10 cellular contexts compared by ENCODE assay signal in the genomic region with DNA sequence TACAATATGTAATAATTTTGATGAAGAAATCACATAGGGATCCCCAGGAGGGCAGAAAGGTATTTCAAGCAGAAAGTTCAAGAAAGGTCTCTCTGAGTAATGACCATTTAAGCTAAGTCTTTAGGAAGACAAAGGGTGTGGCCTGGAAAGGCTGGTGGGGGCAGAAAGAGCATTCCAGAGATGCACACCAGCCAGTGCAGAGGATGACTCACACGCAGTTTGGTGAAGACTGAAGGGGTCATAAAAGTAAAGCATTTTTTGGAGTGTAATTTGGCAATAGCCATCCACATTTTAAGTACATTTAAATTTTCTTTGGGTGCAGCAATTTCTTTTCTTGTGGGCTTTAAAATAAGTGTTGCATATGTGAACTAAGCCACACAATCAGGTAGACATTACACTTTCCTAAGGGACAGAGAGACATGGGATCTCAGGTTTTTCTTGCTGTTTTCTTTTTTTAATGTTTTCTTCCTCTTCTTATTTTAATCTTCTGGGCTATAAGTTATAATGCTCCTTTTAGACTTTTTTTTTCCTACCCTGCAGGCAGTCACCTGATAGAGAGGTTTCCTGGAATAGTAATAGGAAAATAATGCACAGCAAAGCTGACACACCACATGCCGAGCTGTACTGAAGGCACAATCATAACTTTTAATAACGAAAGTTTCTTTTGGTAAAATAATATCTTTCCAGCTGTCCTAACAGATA. TPM values are rescaled to one million over a fixed set of nuclear protein-coding genes. Genes with fewer than 3 reads are reported as not detected.
DNase-seq lines count a peak whose midpoint lies in the region; ATAC-seq, FAIRE-seq and TF ChIP-seq lines count a peak whose summit lies in the region.
"Had no signal": no experiment of that assay in that cellular context is flagged by ENCODE, and none has a peak within 500 bp of the region (broad histone marks: within the 10 kb centered on the region; RNA-seq: fewer than 3 reads in every experiment).

No MANE protein-coding gene starts in this region.

- peaks cover 3% of the 10 kb centered on the region for H3K9me3 Mint-ChIP-seq in osteocyte (ENCODE audit: unreplicated experiment)
- H3K9me3 Mint-ChIP-seq in activated CD8-positive, alpha-beta T cell treated with anti-CD3 and anti-CD28 coated beads for 36 hours = no peaks in the 10 kb centered on the region

- POLR2A ChIA-PET in activated CD8-positive, alpha-beta T cell treated with anti-CD3 and anti-CD28 coated beads for 36 hours (lab: Charles Lee) = no interaction called here

- no peak for ATAC-seq in activated CD8-positive, alpha-beta T cell treated with anti-CD3 and anti-CD28 coated beads for 36 hours
- no peak for ATAC-seq in left ventricle myocardium superior

- peaks cover 69% of the 10 kb centered on the region for H3K4me1 Mint-ChIP-seq in osteocyte (ENCODE audit: unreplicated experiment)
- H3K4me1 Mint-ChIP-seq in activated CD8-positive, alpha-beta T cell treated with anti-CD3 and anti-CD28 coated beads for 36 hours (ENCODE audit: low read depth) = no peaks in the 10 kb centered on the region

- DNase-seq in ELR (ENCODE audit: low read depth) = peak; percentile 96
- peak; percentile 76 for DNase-seq in RCC 7860 (ENCODE audit: low spot score)
- DNase-seq in epithelial cell of proximal tubule (ENCODE audit: low read depth) = peak; percentile 60
- no peak for DNase-seq in osteocyte (ENCODE audit: extremely low spot score, unreplicated experiment)
- no peak for DNase-seq in activated CD8-positive, alpha-beta T cell treated with anti-CD3 and anti-CD28 coated beads for 36 hours
- DNase-seq in medulla oblongata (ENCODE audit: extremely low spot score) = no peak
- DNase-seq in middle frontal gyrus (ENCODE audit: extremely low spot score, low spot score) = no peak
- DNase-seq in left ventricle myocardium superior = no peak
- DNase-seq: activated CD4-positive, alpha-beta T cell treated with anti-CD3 and anti-CD28 coated beads, Interleukin-2, amount 50 U/mL, for 48 hours had no signal

- H3K27me3 Mint-ChIP-seq in osteocyte (ENCODE audit: unreplicated experiment) = no peaks in the 10 kb centered on the region
- H3K27me3 Mint-ChIP-seq in activated CD8-positive, alpha-beta T cell treated with anti-CD3 and anti-CD28 coated beads for 36 hours = no peaks in the 10 kb centered on the region

- CTCF ChIA-PET in activated CD8-positive, alpha-beta T cell treated with anti-CD3 and anti-CD28 coated beads for 36 hours (lab: Charles Lee) = no interaction called here

- peak overlapping the region; percentile 89 for H3K27ac Mint-ChIP-seq in osteocyte (ENCODE audit: unreplicated experiment)
- H3K27ac Mint-ChIP-seq in activated CD8-positive, alpha-beta T cell treated with anti-CD3 and anti-CD28 coated beads for 36 hours = no peak overlapping the region

- no peak overlapping the region for H3K4me3 ChIP-seq in epithelial cell of proximal tubule (ENCODE audit: low read depth, low read length)
- H3K4me3 ChIP-seq: coronary artery had no signal

- intact Hi-C loops in activated CD8-positive, alpha-beta T cell treated with anti-CD3 and anti-CD28 coated beads for 36 hours (cut with micrococcal nuclease) = no loop called here
- intact Hi-C loops in left ventricle myocardium superior (cut with micrococcal nuclease) = no loop called here

- H3K4me3 Mint-ChIP-seq in osteocyte (ENCODE audit: unreplicated experiment) = peak overlapping the region; percentile 56
- no peak overlapping the region for H3K4me3 Mint-ChIP-seq in activated CD8-positive, alpha-beta T cell treated with anti-CD3 and anti-CD28 coated beads for 36 hours

- TF ChIP-seq CTCF in epithelial cell of proximal tubule (conservative IDR thresholded peaks at IDR 0.05; ENCODE audit: low read depth, low read length) (no peak), osteocyte (IDR thresholded peaks at IDR 0.05) (no peak)
- TF ChIP-seq CTCF in activated CD8-positive, alpha-beta T cell treated with anti-CD3 and anti-CD28 coated beads for 36 hours (IDR thresholded peaks at IDR 0.05) = no peak

- no peaks in the 10 kb centered on the region for H3K36me3 Mint-ChIP-seq in osteocyte (ENCODE audit: unreplicated experiment)
- H3K36me3 Mint-ChIP-seq in activated CD8-positive, alpha-beta T cell treated with anti-CD3 and anti-CD28 coated beads for 36 hours (ENCODE audit: low read depth) = no peaks in the 10 kb centered on the region

- FAIRE-seq in RCC 7860 (lab: Jason Lieb, UNC) = peak; percentile 95

RNA-seq across cellular contexts. Expression of a gene that starts 49.5 kb away (rescaled TPM):
- 41.5 and 42.5 TPM in 2 replicates for total RNA-seq in epithelial cell of proximal tubule
- 130 and 131 TPM in 2 replicates for total RNA-seq in osteocyte
- 1 to 10 TPM; 7.7 to 8.9 TPM for total RNA-seq in activated CD8-positive, alpha-beta T cell treated with anti-CD3 and anti-CD28 coated beads for 36 hours
- total RNA-seq in left ventricle myocardium superior = 43.0 TPM

Comparison
In these comparisons a context has a peak if more than half of its experiments do, and no peak if none do; other contexts are left out.
1. DNase-seq: peak in ELR (single experiment), RCC 7860 (single experiment) and epithelial cell of proximal tubule (single experiment); none in osteocyte (single experiment), activated CD8-positive, alpha-beta T cell treated with anti-CD3 and anti-CD28 coated beads for 36 hours (single experiment), medulla oblongata (single experiment), middle frontal gyrus (single experiment) and left ventricle myocardium superior (single experiment).